Comparison of ENCODE assay signal across 9 cellular contexts in genomic region chr2:75464348-75464946, GRCh38.
A peak's percentile ranks its signal among the peaks of the same experiment; 100 is the strongest.
DNase-seq lines count a peak whose midpoint lies in the region; ATAC-seq and TF ChIP-seq lines count a peak whose summit lies in the region.
"Had no signal": no experiment of that assay in that cellular context is flagged by ENCODE, and none has a peak within 500 bp of the region (broad histone marks: within the 10 kb centered on the region; RNA-seq: fewer than 3 reads in every experiment).

No MANE protein-coding gene starts in this region.

- no peaks in the 10 kb centered on the region for H3K4me1 ChIP-seq in endocrine pancreas (ENCODE audit: control insufficient read depth, insufficient read depth, low read length)
- H3K4me1 ChIP-seq: BLaER1 treated with 17β-estradiol and CSF1 and Interleukin-3, amounts not matched to agents 10 nM and 100 nM had no signal

- H3K9me3 ChIP-seq in endocrine pancreas (ENCODE audit: control insufficient read depth, low read length) = no peaks in the 10 kb centered on the region
- H3K9me3 ChIP-seq: BLaER1 treated with 17β-estradiol and CSF1 and Interleukin-3, amounts not matched to agents 10 nM and 100 nM had no signal

- TF ChIP-seq CTCF in GM13976 (IDR thresholded peaks at IDR 0.05; ENCODE audit: borderline replicate concordance, control extremely low read depth, extremely low read depth, insufficient read depth, missing control alignments) = no peak

- no peaks in the 10 kb centered on the region for H3K9me3 Mint-ChIP-seq in T-helper 2 cell treated with Interferon-gamma antibody and Interleukin-4, amounts not matched to agents 5 μg/mL and 100 μg/mL, for 36 hours

- no peaks in the 10 kb centered on the region for H3K27me3 ChIP-seq in endocrine pancreas (ENCODE audit: control insufficient read depth, insufficient read depth, low read length)
- H3K27me3 ChIP-seq: BLaER1 treated with 17β-estradiol and CSF1 and Interleukin-3, amounts not matched to agents 10 nM and 100 nM had no signal

- H3K4me3 Mint-ChIP-seq in T-helper 2 cell treated with Interferon-gamma antibody and Interleukin-4, amounts not matched to agents 5 μg/mL and 100 μg/mL, for 36 hours = no peak overlapping the region

- H3K27ac Mint-ChIP-seq in T-helper 2 cell treated with Interferon-gamma antibody and Interleukin-4, amounts not matched to agents 5 μg/mL and 100 μg/mL, for 36 hours = no peak overlapping the region

- H3K9ac ChIP-seq in endocrine pancreas (ENCODE audit: control insufficient read depth, insufficient read depth, low read length) = no peak overlapping the region
- H3K9ac ChIP-seq: BLaER1 treated with 17β-estradiol and CSF1 and Interleukin-3, amounts not matched to agents 10 nM and 100 nM had no signal

- DNase-seq in NCI-H1105 treated with DMSO at 0.1 percent for 48 hours (lab: John Stamatoyannopoulos, UW) (peak; percentile 6), NCI-H1105 (lab: John Stamatoyannopoulos, UW) (no peak), M059J (ENCODE audit: low read depth) (peak; percentile 31), pulmonary artery endothelial cell (ENCODE audit: low read depth, low spot score) (peak; percentile 7), GM13976 (ENCODE audit: low spot score) (no peak)
- no peak for DNase-seq in T-helper 2 cell treated with Interferon-gamma antibody and Interleukin-4, amounts not matched to agents 5 μg/mL and 100 μg/mL, for 36 hours (ENCODE audit: low spot score)

- ATAC-seq in GM19351 (IDR thresholded peaks at IDR 0.05; ENCODE audit: unreplicated experiment) = no peak

- H3K4me3 ChIP-seq in endocrine pancreas (ENCODE audit: control insufficient read depth, insufficient read depth, low read length) = peak overlapping the region; percentile 50
- H3K4me3 ChIP-seq: BLaER1 treated with 17β-estradiol and CSF1 and Interleukin-3, amounts not matched to agents 10 nM and 100 nM had no signal

- in situ Hi-C loops in GM13976 (cut with MboI; ENCODE audit: low sequenced_read_pairs, unreplicated experiment) = loop anchor here (10.0 to 25.0 kb wide), 2 partner anchors 140 to 402 kb away; no protein-coding TSS in a partner anchor

- H3K36me3 Mint-ChIP-seq in T-helper 2 cell treated with Interferon-gamma antibody and Interleukin-4, amounts not matched to agents 5 μg/mL and 100 μg/mL, for 36 hours (ENCODE audit: low read depth) = no peaks in the 10 kb centered on the region

- no peaks in the 10 kb centered on the region for H3K4me1 Mint-ChIP-seq in T-helper 2 cell treated with Interferon-gamma antibody and Interleukin-4, amounts not matched to agents 5 μg/mL and 100 μg/mL, for 36 hours (ENCODE audit: low read depth)

- H3K36me3 ChIP-seq in endocrine pancreas (ENCODE audit: control insufficient read depth, insufficient read depth, low read length) = no peaks in the 10 kb centered on the region
- H3K36me3 ChIP-seq: BLaER1 treated with 17β-estradiol and CSF1 and Interleukin-3, amounts not matched to agents 10 nM and 100 nM had no signal

- peaks cover 21% of the 10 kb centered on the region for H3K27me3 Mint-ChIP-seq in T-helper 2 cell treated with Interferon-gamma antibody and Interleukin-4, amounts not matched to agents 5 μg/mL and 100 μg/mL, for 36 hours (ENCODE audit: low read depth)

Comparison
In these comparisons a context has a peak if more than half of its experiments do, and no peak if none do; other contexts are left out.
1. DNase-seq: peak in NCI-H1105 treated with DMSO at 0.1 percent for 48 hours (single experiment), M059J (single experiment) and pulmonary artery endothelial cell (single experiment); none in NCI-H1105 (single experiment), T-helper 2 cell treated with Interferon-gamma antibody and Interleukin-4, amounts not matched to agents 5 μg/mL and 100 μg/mL, for 36 hours (single experiment) and GM13976 (single experiment).